Comparison of ENCODE assay signal across 25 cellular contexts in the genomic region with DNA sequence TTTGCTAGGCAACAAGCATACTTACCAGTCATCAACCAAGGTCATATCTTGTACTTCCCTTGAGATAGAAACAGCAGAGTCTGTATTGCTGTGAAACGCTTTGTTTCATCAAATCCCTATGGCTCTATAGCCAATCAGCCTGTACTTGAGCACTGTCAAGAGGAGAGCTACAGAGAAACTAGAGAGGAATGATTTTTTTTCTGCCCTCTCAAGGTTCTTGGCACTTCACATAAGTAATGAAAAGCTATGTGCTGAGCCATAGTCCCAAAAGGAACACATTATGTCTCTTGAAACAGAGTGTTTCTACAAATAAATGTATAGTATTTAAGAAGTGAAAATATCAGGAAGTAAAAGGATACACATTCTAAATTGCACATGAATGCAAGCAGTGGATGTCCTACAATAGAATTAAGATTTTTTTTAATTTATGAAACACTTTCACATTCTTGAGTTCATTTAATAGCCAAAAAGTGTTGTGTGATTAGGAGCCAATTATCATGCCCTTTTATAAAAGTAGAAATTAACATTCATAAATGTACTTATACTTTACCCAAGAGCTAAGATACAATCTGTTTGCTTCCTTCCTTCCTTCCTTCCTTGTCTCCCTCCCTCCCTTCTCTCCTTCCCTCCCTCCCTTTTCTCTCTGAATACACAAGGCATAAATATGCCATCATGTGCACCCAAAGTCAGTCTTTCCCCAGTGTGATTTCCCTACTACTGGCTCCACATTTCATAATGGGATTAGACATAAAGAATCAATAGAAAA.
"Had no signal": no experiment of that assay in that cellular context is flagged by ENCODE, and none has a peak within 500 bp of the region (broad histone marks: within the 10 kb centered on the region; RNA-seq: fewer than 3 reads in every experiment).

No MANE protein-coding gene starts in this region.

- H3K36me3 Mint-ChIP-seq: activated CD8-positive, alpha-beta memory T cell treated with anti-CD3 and anti-CD28 coated beads, Interleukin-2, amount 10 ng/mL, durations not matched to agents 7 days and 5 days; activated naive CD8-positive, alpha-beta T cell treated with anti-CD3 and anti-CD28 coated beads, Interleukin-2, amount 10 ng/mL, durations not matched to agents 7 days and 5 days had no signal

- H3K4me3 ChIP-seq: body of pancreas, dorsolateral prefrontal cortex, gastrocnemius medialis, neural progenitor cell, prostate gland, testis, upper lobe of left lung had no signal

- H3K9ac ChIP-seq: neural progenitor cell had no signal

- H3K4me1 Mint-ChIP-seq: activated B cell treated with CpG ODN at 0.5 μM for 24 hours; activated CD4-positive, alpha-beta memory T cell treated with anti-CD3 and anti-CD28 coated beads, Interleukin-2, amount 10 ng/mL, durations not matched to agents 7 days and 5 days; activated CD8-positive, alpha-beta memory T cell treated with anti-CD3 and anti-CD28 coated beads, Interleukin-2, amount 10 ng/mL, durations not matched to agents 7 days and 5 days; activated naive CD8-positive, alpha-beta T cell treated with anti-CD3 and anti-CD28 coated beads, Interleukin-2, amount 10 ng/mL, durations not matched to agents 7 days and 5 days; activated T-helper 17 cell treated with anti-CD3 and anti-CD28 coated beads, Interleukin-2, amount 50 U/mL, for 72 hours; neural progenitor cell; stimulated activated naive CD8-positive, alpha-beta T cell treated with anti-CD3 and anti-CD28 coated beads, Interleukin-15, amount 100 ng/mL, for 72 hours had no signal

- H3K36me3 ChIP-seq: gastrocnemius medialis, prostate gland, upper lobe of left lung had no signal

- H3K27ac ChIP-seq: body of pancreas, dorsolateral prefrontal cortex, gastrocnemius medialis, neural progenitor cell, prostate gland, testis, upper lobe of left lung had no signal

- H3K4me3 Mint-ChIP-seq: activated B cell treated with CpG ODN at 0.5 μM for 24 hours; activated CD4-positive, alpha-beta memory T cell treated with anti-CD3 and anti-CD28 coated beads, Interleukin-2, amount 10 ng/mL, durations not matched to agents 7 days and 5 days; activated CD8-positive, alpha-beta memory T cell treated with anti-CD3 and anti-CD28 coated beads, Interleukin-2, amount 10 ng/mL, durations not matched to agents 7 days and 5 days; activated naive CD8-positive, alpha-beta T cell treated with anti-CD3 and anti-CD28 coated beads, Interleukin-2, amount 10 ng/mL, durations not matched to agents 7 days and 5 days; activated T-helper 17 cell treated with anti-CD3 and anti-CD28 coated beads, Interleukin-2, amount 50 U/mL, for 72 hours; neural progenitor cell; stimulated activated naive CD8-positive, alpha-beta T cell treated with anti-CD3 and anti-CD28 coated beads, Interleukin-15, amount 100 ng/mL, for 72 hours had no signal

- H3K9me3 ChIP-seq: body of pancreas, gastrocnemius medialis, prostate gland, testis, upper lobe of left lung had no signal

- H3K4me1 ChIP-seq: gastrocnemius medialis, neural progenitor cell, prostate gland, testis had no signal

- H3K27ac Mint-ChIP-seq: activated B cell treated with CpG ODN at 0.5 μM for 24 hours; activated CD4-positive, alpha-beta memory T cell treated with anti-CD3 and anti-CD28 coated beads, Interleukin-2, amount 10 ng/mL, durations not matched to agents 7 days and 5 days; activated CD8-positive, alpha-beta memory T cell treated with anti-CD3 and anti-CD28 coated beads, Interleukin-2, amount 10 ng/mL, durations not matched to agents 7 days and 5 days; activated naive CD8-positive, alpha-beta T cell treated with anti-CD3 and anti-CD28 coated beads, Interleukin-2, amount 10 ng/mL, durations not matched to agents 7 days and 5 days; activated T-helper 17 cell treated with anti-CD3 and anti-CD28 coated beads, Interleukin-2, amount 50 U/mL, for 72 hours; neural progenitor cell; stimulated activated naive CD8-positive, alpha-beta T cell treated with anti-CD3 and anti-CD28 coated beads, Interleukin-15, amount 100 ng/mL, for 72 hours had no signal

- H3K27me3 Mint-ChIP-seq: activated CD4-positive, alpha-beta memory T cell treated with anti-CD3 and anti-CD28 coated beads, Interleukin-2, amount 10 ng/mL, durations not matched to agents 7 days and 5 days; activated CD8-positive, alpha-beta memory T cell treated with anti-CD3 and anti-CD28 coated beads, Interleukin-2, amount 10 ng/mL, durations not matched to agents 7 days and 5 days; activated naive CD8-positive, alpha-beta T cell treated with anti-CD3 and anti-CD28 coated beads, Interleukin-2, amount 10 ng/mL, durations not matched to agents 7 days and 5 days; stimulated activated naive CD8-positive, alpha-beta T cell treated with anti-CD3 and anti-CD28 coated beads, Interleukin-15, amount 100 ng/mL, for 72 hours had no signal

- H3K9me3 Mint-ChIP-seq: activated B cell treated with CpG ODN at 0.5 μM for 24 hours; activated CD4-positive, alpha-beta memory T cell treated with anti-CD3 and anti-CD28 coated beads, Interleukin-2, amount 10 ng/mL, durations not matched to agents 7 days and 5 days; activated naive CD8-positive, alpha-beta T cell treated with anti-CD3 and anti-CD28 coated beads, Interleukin-2, amount 10 ng/mL, durations not matched to agents 7 days and 5 days; activated T-helper 17 cell treated with anti-CD3 and anti-CD28 coated beads, Interleukin-2, amount 50 U/mL, for 72 hours; stimulated activated naive CD8-positive, alpha-beta T cell treated with anti-CD3 and anti-CD28 coated beads, Interleukin-15, amount 100 ng/mL, for 72 hours had no signal

- DNase-seq: activated B cell treated with CpG ODN at 0.5 μM for 24 hours; activated CD4-positive, alpha-beta memory T cell treated with anti-CD3 and anti-CD28 coated beads, Interleukin-2, amount 10 ng/mL, durations not matched to agents 7 days and 5 days; activated CD4-positive, alpha-beta T cell treated with anti-CD3 and anti-CD28 coated beads for 48 hours; activated CD8-positive, alpha-beta memory T cell treated with anti-CD3 and anti-CD28 coated beads, Interleukin-2, amount 10 ng/mL, durations not matched to agents 7 days and 5 days; activated naive CD4-positive, alpha-beta T cell; activated naive CD8-positive, alpha-beta T cell treated with anti-CD3 and anti-CD28 coated beads, Interleukin-2, amount 10 ng/mL, durations not matched to agents 7 days and 5 days; activated T-cell treated with anti-CD3 and anti-CD28 coated beads, Interleukin-2, amount 50 U/mL, for 1 hour; amygdala; body of pancreas; caudate nucleus; dorsolateral prefrontal cortex; gastrocnemius medialis; head of caudate nucleus; right cardiac atrium; stimulated activated CD4-positive, alpha-beta T cell treated with anti-CD3 and anti-CD28 coated beads, Interleukin-15, amount 100 ng/mL, for 24 hours; stimulated activated CD4-positive, alpha-beta T cell treated with anti-CD3 and anti-CD28 coated beads, Interleukin-2, amount 100 ng/mL, for 48 hours; stimulated activated naive CD8-positive, alpha-beta T cell treated with anti-CD3 and anti-CD28 coated beads, Interleukin-15, amount 100 ng/mL, for 72 hours; T-helper 1 cell; T-helper 9 cell; testis; upper lobe of left lung had no signal

- H3K27me3 ChIP-seq: body of pancreas, dorsolateral prefrontal cortex, gastrocnemius medialis, neural progenitor cell, testis, upper lobe of left lung had no signal

- ATAC-seq: activated CD8-positive, alpha-beta memory T cell treated with anti-CD3 and anti-CD28 coated beads, Interleukin-2, amount 10 ng/mL, durations not matched to agents 7 days and 5 days; activated T-helper 17 cell treated with anti-CD3 and anti-CD28 coated beads, Interleukin-2, amount 50 U/mL, for 72 hours; body of pancreas; gastrocnemius medialis; left lobe of liver; stimulated activated naive CD8-positive, alpha-beta T cell treated with anti-CD3 and anti-CD28 coated beads, Interleukin-15, amount 100 ng/mL, for 72 hours had no signal
